20 cellular contexts compared by ENCODE assay signal in the genomic region with DNA sequence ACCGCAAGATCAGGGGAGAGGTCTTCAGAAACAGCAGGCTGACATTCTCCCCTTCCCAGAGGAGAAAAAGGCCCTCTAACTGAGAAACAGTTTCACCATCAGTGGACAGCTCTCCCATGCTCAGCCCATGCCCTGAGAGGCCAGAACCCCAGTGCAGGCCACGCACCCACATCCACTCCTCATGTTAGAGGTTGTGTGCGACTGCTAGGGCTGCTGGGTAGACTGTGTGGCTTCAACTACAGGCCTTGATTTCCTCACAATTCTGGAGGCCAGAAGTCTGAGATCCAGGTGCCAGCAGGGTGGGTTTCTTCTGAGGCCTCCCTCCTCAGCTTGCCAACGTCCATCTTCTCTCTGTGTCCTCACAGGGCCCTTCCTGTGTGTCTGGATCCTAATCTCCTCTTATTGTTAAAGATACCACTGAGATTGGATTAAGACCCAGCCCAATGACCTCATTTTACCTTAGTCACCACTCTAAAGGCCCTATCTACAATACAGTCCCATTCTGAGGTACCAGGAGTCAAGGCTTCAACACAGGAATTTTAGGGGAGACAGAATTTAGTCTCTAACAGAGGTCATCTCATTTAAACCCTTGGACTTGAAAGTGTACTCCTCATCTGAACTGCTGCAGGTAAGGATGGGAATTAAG.
DNase-seq lines count a peak whose midpoint lies in the region; ATAC-seq, FAIRE-seq and TF ChIP-seq lines count a peak whose summit lies in the region.
"Had no signal": no experiment of that assay in that cellular context is flagged by ENCODE, and none has a peak within 500 bp of the region (broad histone marks: within the 10 kb centered on the region; RNA-seq: fewer than 3 reads in every experiment).

No MANE protein-coding gene starts in this region.

- CTCF ChIA-PET in H1 (lab: Charles Lee; ENCODE audit: partially characterized antibody): interaction anchor here (1.2 to 2.7 kb wide), 2 partner anchors 11 to 47 kb away, joined by 4 to 7 read pairs; no protein-coding TSS in a partner anchor

- H3K56ac ChIP-seq in H9 (ENCODE audit: insufficient read length, low read depth, low read length) (no peak overlapping the region), H1 (replicated peaks; ENCODE audit: insufficient read length, low read depth, low read length) (no peak overlapping the region)

- TF ChIP-seq EP300 in H1 (IDR thresholded peaks at IDR 0.05; ENCODE audit: borderline replicate concordance in 1 of 2, low read depth in 2 of 2, low read length in 2 of 2): no peak

- H2BK5ac ChIP-seq in H9 (ENCODE audit: insufficient read length, low read length) (no peak overlapping the region), H1 (ENCODE audit: low read depth, low read length) (no peak overlapping the region; the same call in 1 of the 2 replicates)

- no peak overlapping the region for H3K23ac ChIP-seq in H9 (ENCODE audit: insufficient read length, low read depth, low read length)
- no peak overlapping the region for H3K23ac ChIP-seq in H1 (ENCODE audit: insufficient read length)

- H2AK5ac ChIP-seq in H9 (ENCODE audit: insufficient read length, low read length): no peak overlapping the region
- no peak overlapping the region for H2AK5ac ChIP-seq in H1 (ENCODE audit: low read depth, low read length)

- no peak overlapping the region; a peak in 2 of 7 replicates for H3K27ac Mint-ChIP-seq in H9
- H3K27ac Mint-ChIP-seq: activated CD4-positive, alpha-beta T cell treated with anti-CD3 and anti-CD28 coated beads, Interleukin-2, amount 10 ng/mL, durations not matched to agents 24 days and 14 days; progenitor cell of endocrine pancreas had no signal

- H3K9ac ChIP-seq in H9 (ENCODE audit: extremely low read depth, insufficient read length, low read length) (no peak overlapping the region), H1 (replicated peaks in 1 of 4; ENCODE audit: extremely low read depth in 1 of 4, low read depth in 3 of 4, low read length in 3 of 4) (no peak overlapping the region)

- H3K4me3 Mint-ChIP-seq in H9: no peak overlapping the region
- H3K4me3 Mint-ChIP-seq: activated CD4-positive, alpha-beta T cell treated with anti-CD3 and anti-CD28 coated beads, Interleukin-2, amount 10 ng/mL, durations not matched to agents 24 days and 14 days had no signal

- H3K18ac ChIP-seq in H9 (ENCODE audit: insufficient read length, low read depth, low read length) (no peak overlapping the region), H1 (ENCODE audit: extremely low read depth, low read length) (no peak overlapping the region)

- H3K4me3 ChIP-seq in ACC112 (ENCODE audit: low read depth, low read length) (no peak overlapping the region), H1 (ENCODE audit: extremely low read depth in 1 of 4, insufficient read depth in 2 of 4, low read depth in 3 of 4, low read length in 4 of 4) (no peak overlapping the region), osteoblast (ENCODE audit: insufficient read depth, low read length) (no peak overlapping the region)
- H3K4me3 ChIP-seq: skin epidermis had no signal

- no peak for ATAC-seq in HG02885 (IDR thresholded peaks at IDR 0.05; ENCODE audit: poor library complexity, unreplicated experiment)
- ATAC-seq: foreskin keratinocyte had no signal

- no CpG with 5 or more reads among the region's 4 CpGs for WGBS in H9 (ENCODE audit: extremely low coverage, insufficient read length, low lambda C conversion rate)
- 75% methylated on average over 4 of the region's 4 CpGs; no CpG with 5 or more reads in 1 of the 2 experiments for WGBS in H1 (ENCODE audit: extremely low coverage in 1 of 2, insufficient coverage in 1 of 2, insufficient read length in 1 of 2, insufficient replicate concordance in 2 of 2, low coverage in 1 of 2, low lambda C conversion rate in 2 of 2, missing lambda C conversion rate in 1 of 2), 2 experiments

- H3K4me1 ChIP-seq in ACC112 (ENCODE audit: control insufficient read depth, insufficient read depth, low read length, unreplicated experiment): peaks cover 67% of the 10 kb centered on the region
- H3K4me1 ChIP-seq in H9 (ENCODE audit: insufficient read depth, low read length): no peaks in the 10 kb centered on the region
- peaks cover 0 to 3% (median 2%) of the 10 kb centered on the region in 4 experiments; a peak in 3 of 7 replicates for H3K4me1 ChIP-seq in H1 (replicated peaks in 1 of 4; ENCODE audit: control insufficient read depth in 3 of 4, insufficient read depth in 4 of 4, low read length in 3 of 4)
- peaks cover 44% of the 10 kb centered on the region for H3K4me1 ChIP-seq in osteoblast (ENCODE audit: insufficient read depth, low read length)

- H2BK20ac ChIP-seq in H9 (ENCODE audit: low read depth, low read length, poor library complexity, severe bottlenecking): no peak overlapping the region
- H2BK20ac ChIP-seq in H1 (ENCODE audit: low read length): peak overlapping the region; percentile 25; the same call in 1 of the 2 replicates

- H3K36me3 ChIP-seq in ACC112 (ENCODE audit: insufficient read depth, low read length) (no peaks in the 10 kb centered on the region), H1 (ENCODE audit: control insufficient read depth in 2 of 4, insufficient read depth in 4 of 4, low read length in 3 of 4) (no peaks in the 10 kb centered on the region), osteoblast (ENCODE audit: insufficient read depth, low read length) (no peaks in the 10 kb centered on the region)

- H3K23me2 ChIP-seq in H9 (ENCODE audit: insufficient read length, low read depth, low read length, poor library complexity, severe bottlenecking) (no peaks in the 10 kb centered on the region), H1 (ENCODE audit: low read depth, low read length) (no peaks in the 10 kb centered on the region)

- H4K20me1 ChIP-seq in H9 (ENCODE audit: control insufficient read depth, insufficient read depth, insufficient read length): no peaks in the 10 kb centered on the region
- no peaks in the 10 kb centered on the region for H4K20me1 ChIP-seq in H1 (replicated peaks in 1 of 2; ENCODE audit: control insufficient read depth in 1 of 2, insufficient read depth in 2 of 2, low read length in 2 of 2)
- no peaks in the 10 kb centered on the region for H4K20me1 ChIP-seq in osteoblast (ENCODE audit: insufficient read depth, low read length)

- H2BK12ac ChIP-seq in H9 (ENCODE audit: insufficient read length, low read depth, low read length) (no peak overlapping the region), H1 (ENCODE audit: low read depth, low read length) (no peak overlapping the region)

- H3K79me2 ChIP-seq in ACC112 (ENCODE audit: control insufficient read depth, insufficient read depth, low read length, unreplicated experiment): no peaks in the 10 kb centered on the region
- H3K79me2 ChIP-seq in H9 (ENCODE audit: insufficient read depth, low read length): no peaks in the 10 kb centered on the region
- no peaks in the 10 kb centered on the region for H3K79me2 ChIP-seq in H1 (ENCODE audit: control insufficient read depth in 1 of 2, insufficient read depth in 2 of 2, low read length in 2 of 2)
- H3K79me2 ChIP-seq in osteoblast (ENCODE audit: insufficient read depth, low read length): no peaks in the 10 kb centered on the region

- TF ChIP-seq RAD21 in H1 (IDR thresholded peaks at IDR 0.05 in 1 of 2, conservative IDR thresholded peaks at IDR 0.05 in 1 of 2; ENCODE audit: low read depth in 2 of 2, low read length in 2 of 2): no peak

- H3K27ac ChIP-seq in ACC112 (ENCODE audit: low read depth, low read length) (peak overlapping the region; percentile 89; the same call in 1 of the 2 replicates), H9 (ENCODE audit: insufficient read length, low read depth, low read length) (no peak overlapping the region), H1 (ENCODE audit: low read depth, low read length) (no peak overlapping the region), osteoblast (ENCODE audit: low read depth, low read length) (peak overlapping the region; percentile 91)

- peak; percentile 4 for DNase-seq in H9
- DNase-seq in H1 (ENCODE audit: low read depth in 1 of 2, low spot score in 2 of 2): no peak
- DNase-seq in osteoblast (ENCODE audit: insufficient read length, low spot score, missing footprints): no peak
- DNase-seq in NOMO-1 (lab: John Stamatoyannopoulos, UW; ENCODE audit: unreplicated experiment in 2 of 2): no peak
- DNase-seq in NCI-H187 (lab: John Stamatoyannopoulos, UW): no peak
- DNase-seq: activated CD4-positive, alpha-beta T cell treated with anti-CD3 and anti-CD28 coated beads, Interleukin-2, amount 10 ng/mL, durations not matched to agents 24 days and 14 days; activated naive CD4-positive, alpha-beta T cell treated with Interleukin-2 at 50 U/mL for 16 hours; activated T-cell treated with anti-CD3 and anti-CD28 coated beads, Interleukin-2, amount 50 U/mL, for 1 hour; foreskin keratinocyte; NCI-H1417; NCI-H2171 treated with DMSO at 0.1 percent for 48 hours; NCI-H69; nephron progenitor cell; OCI-M1; stimulated activated CD4-positive, alpha-beta T cell treated with anti-CD3 and anti-CD28 coated beads, Interleukin-4, amount 100 ng/mL, for 1 hour; T-helper 1 cell had no signal

- H2BK15ac ChIP-seq in H9 (ENCODE audit: low read depth, low read length) (no peak overlapping the region), H1 (ENCODE audit: low read length) (no peak overlapping the region)

- peaks cover 29 to 36% of the 10 kb centered on the region in 2 experiments for H3K4me1 Mint-ChIP-seq in H9

- H3K4ac ChIP-seq in H9 (ENCODE audit: low read depth, low read length) (no peak overlapping the region), H1 (replicated peaks; ENCODE audit: insufficient read length, low read depth, low read length) (no peak overlapping the region)

- H3K9me3 Mint-ChIP-seq in H9: no peaks in the 10 kb centered on the region
- H3K9me3 Mint-ChIP-seq: activated CD4-positive, alpha-beta T cell treated with anti-CD3 and anti-CD28 coated beads, Interleukin-2, amount 10 ng/mL, durations not matched to agents 24 days and 14 days; nephron progenitor cell had no signal

- FAIRE-seq in H1 (lab: Jason Lieb, UNC): no peak

- no peak overlapping the region for H2BK120ac ChIP-seq in H9 (ENCODE audit: low read depth, low read length, poor library complexity, severe bottlenecking)
- no peak overlapping the region for H2BK120ac ChIP-seq in H1 (replicated peaks; ENCODE audit: low read depth, low read length)

- H3K27me3 ChIP-seq in ACC112 (ENCODE audit: insufficient read depth, low read length) (no peaks in the 10 kb centered on the region), H9 (ENCODE audit: insufficient read depth, low read length) (no peaks in the 10 kb centered on the region), H1 (replicated peaks in 1 of 4; ENCODE audit: control insufficient read depth in 3 of 4, extremely low read depth in 1 of 4, insufficient read depth in 3 of 4, low read length in 3 of 4) (no peaks in the 10 kb centered on the region), osteoblast (ENCODE audit: insufficient read depth, low read length) (no peaks in the 10 kb centered on the region)
- H3K27me3 ChIP-seq: foreskin keratinocyte had no signal

- H3K36me3 Mint-ChIP-seq in H9 (ENCODE audit: insufficient read depth in 1 of 3, low read depth in 3 of 3): no peaks in the 10 kb centered on the region; a peak in 1 of 7 replicates

- TF ChIP-seq CTCF in H9 (conservative IDR thresholded peaks at IDR 0.05) (no peak), H1 (IDR thresholded peaks at IDR 0.05; ENCODE audit: control extremely low read depth in 1 of 3, insufficient read depth in 1 of 3, low read depth in 1 of 3, low read length in 3 of 3) (no peak), osteoblast (IDR thresholded peaks at IDR 0.05; ENCODE audit: extremely low read depth, low read depth, low read length) (no peak)

- H2AFZ ChIP-seq in ACC112 (ENCODE audit: low read length, unreplicated experiment) (no peak overlapping the region), H9 (ENCODE audit: low read length) (no peak overlapping the region), H1 (ENCODE audit: low read length) (no peak overlapping the region), osteoblast (ENCODE audit: low read length) (no peak overlapping the region)

- no peaks in the 10 kb centered on the region for H3K79me1 ChIP-seq in H9 (ENCODE audit: insufficient read depth, low read depth, low read length, poor library complexity, severe bottlenecking)
- no peaks in the 10 kb centered on the region for H3K79me1 ChIP-seq in H1 (ENCODE audit: low read depth, low read length)

- TF ChIP-seq POLR2A in H1 (IDR thresholded peaks at IDR 0.05; ENCODE audit: control extremely low read depth in 1 of 2, low read depth in 2 of 2, low read length in 2 of 2): no peak

- POLR2A ChIA-PET in H1 (lab: Charles Lee; ENCODE audit: partially characterized antibody): no interaction called here

- no peaks in the 10 kb centered on the region; the same call in 1 of the 2 replicates for H3K27me3 Mint-ChIP-seq in H9 (ENCODE audit: low read depth)

- H4K91ac ChIP-seq in H9 (ENCODE audit: insufficient read length, low read depth, low read length) (no peak overlapping the region), H1 (replicated peaks; ENCODE audit: insufficient read length, low read length) (no peak overlapping the region)

- H3K9me3 ChIP-seq in H9 (ENCODE audit: control insufficient read depth, low read depth, low read length) (no peaks in the 10 kb centered on the region), H1 (ENCODE audit: insufficient read depth in 2 of 2, low read depth in 1 of 2, low read length in 1 of 2) (no peaks in the 10 kb centered on the region), osteoblast (ENCODE audit: low read depth, low read length) (no peaks in the 10 kb centered on the region)

- H3K14ac ChIP-seq in H9 (ENCODE audit: insufficient read depth, low read length) (no peak overlapping the region), H1 (ENCODE audit: insufficient read length) (no peak overlapping the region)

- H4K8ac ChIP-seq in H9 (replicated peaks; ENCODE audit: insufficient read length, low read depth, low read length) (no peak overlapping the region), H1 (ENCODE audit: extremely low read depth, insufficient read depth, low read length) (no peak overlapping the region)

- H3K4me2 ChIP-seq in H9 (ENCODE audit: insufficient read depth, insufficient read length, low read length) (no peak overlapping the region), H1 (ENCODE audit: insufficient read depth in 1 of 2, low read depth in 2 of 2, low read length in 2 of 2) (no peak overlapping the region), osteoblast (ENCODE audit: insufficient read depth, low read length) (no peak overlapping the region)

- H3T11ph ChIP-seq in H9 (ENCODE audit: low read length): no peak overlapping the region

- H4K5ac ChIP-seq in H9 (ENCODE audit: insufficient read length, low read depth, low read length) (no peak overlapping the region), H1 (ENCODE audit: insufficient read length, low read depth, low read length) (no peak overlapping the region)

Comparison
In these comparisons a context has a peak if more than half of its experiments do, and no peak if none do; other contexts are left out.
1. H3K27ac ChIP-seq: peak in ACC112 (single experiment) and osteoblast (single experiment); none in H9 (single experiment) and H1 (single experiment).